Comparison of ENCODE assay signal across 23 cellular contexts in the genomic region with DNA sequence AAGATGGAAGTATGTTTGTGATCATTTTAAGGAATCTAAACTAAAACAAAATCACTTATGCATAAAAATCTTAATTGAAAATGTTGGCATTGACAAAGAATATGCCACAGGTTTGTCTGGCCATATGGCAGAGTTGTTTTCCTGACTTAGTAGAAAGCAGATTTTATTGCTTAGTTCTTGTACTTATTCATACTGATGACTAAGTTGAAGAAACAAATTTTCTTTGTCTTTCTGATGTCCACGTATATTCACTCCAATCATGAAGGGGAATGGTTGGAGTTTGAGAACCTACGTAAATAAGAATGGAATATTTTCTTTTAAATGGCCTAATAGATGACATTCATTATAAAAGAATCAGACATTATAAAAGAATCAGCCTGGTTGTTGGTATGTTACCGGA. TPM values are rescaled to one million over a fixed set of nuclear protein-coding genes. Genes with fewer than 3 reads are reported as not detected.
DNase-seq lines count a peak whose midpoint lies in the region; ATAC-seq, FAIRE-seq and TF ChIP-seq lines count a peak whose summit lies in the region.
"Had no signal": no experiment of that assay in that cellular context is flagged by ENCODE, and none has a peak within 500 bp of the region (broad histone marks: within the 10 kb centered on the region; RNA-seq: fewer than 3 reads in every experiment).

No MANE protein-coding gene starts in this region.

- H3K36me3 Mint-ChIP-seq in MCF 10A (ENCODE audit: insufficient read depth, unreplicated experiment) (no peaks in the 10 kb centered on the region), endodermal cell (ENCODE audit: low read depth) (no peaks in the 10 kb centered on the region)
- H3K36me3 Mint-ChIP-seq: CD4-positive, alpha-beta memory T cell; T-cell had no signal

- TF ChIP-seq CTCF in MCF 10A (IDR thresholded peaks at IDR 0.05; ENCODE audit: unreplicated experiment) (no peak), breast epithelium (IDR thresholded peaks at IDR 0.05) (no peak), PC-3 (conservative IDR thresholded peaks at IDR 0.05; ENCODE audit: low read depth, low read length) (no peak), endodermal cell (conservative IDR thresholded peaks at IDR 0.05) (no peak)

- H3K4me1 ChIP-seq in breast epithelium (no peaks in the 10 kb centered on the region), PC-3 (ENCODE audit: insufficient read depth, low read length) (no peaks in the 10 kb centered on the region), endodermal cell (ENCODE audit: control insufficient read depth, insufficient read depth, low read length) (peaks cover 6% of the 10 kb centered on the region)
- H3K4me1 ChIP-seq: A549; BLaER1 treated with 17β-estradiol and CSF1 and Interleukin-3, amounts not matched to agents 10 nM and 100 nM had no signal

- no peak overlapping the region for H3K27ac ChIP-seq in breast epithelium
- H3K27ac ChIP-seq in PC-3 (ENCODE audit: low read length) = no peak overlapping the region
- no peak overlapping the region for H3K27ac ChIP-seq in endodermal cell (ENCODE audit: low read depth, low read length)
- H3K27ac ChIP-seq: A549; BLaER1 treated with 17β-estradiol and CSF1 and Interleukin-3, amounts not matched to agents 10 nM and 100 nM had no signal

- no peak overlapping the region for H3K4me3 Mint-ChIP-seq in MCF 10A (ENCODE audit: unreplicated experiment)
- H3K4me3 Mint-ChIP-seq in endodermal cell = no peak overlapping the region
- H3K4me3 Mint-ChIP-seq: CD4-positive, alpha-beta memory T cell; T-cell had no signal

- WGBS in endodermal cell (ENCODE audit: insufficient coverage in 1 of 2, insufficient read length in 1 of 2), 2 experiments = 96% methylated on average over 3 of the region's 3 CpGs; no CpG with 5 or more reads in 1 of the 2 experiments

- peak; percentile 67 for ATAC-seq in PC-3
- ATAC-seq in stimulated activated naive CD8-positive, alpha-beta T cell treated with anti-CD3 and anti-CD28 coated beads, Interleukin-15, Interleukin-2, amounts not matched to agents 100 U/mL and 50 U/mL, for 24 hours = no peak
- ATAC-seq: A549, T-cell had no signal

- H3K9me2 ChIP-seq in PC-3 (replicated peaks; ENCODE audit: low read length) = no peaks in the 10 kb centered on the region

- H2AFZ ChIP-seq in PC-3 (ENCODE audit: low read length) = no peak overlapping the region

- H3K4me1 Mint-ChIP-seq in MCF 10A (ENCODE audit: insufficient read depth, unreplicated experiment) (peaks cover 21% of the 10 kb centered on the region), endodermal cell (peaks cover 38% of the 10 kb centered on the region)
- H3K4me1 Mint-ChIP-seq: CD4-positive, alpha-beta memory T cell; T-cell had no signal

- no peak for DNase-seq in MCF 10A (ENCODE audit: unreplicated experiment)
- DNase-seq in breast epithelium (ENCODE audit: low spot score in 2 of 2) = no peak
- DNase-seq in PC-3 = peak; percentile 17
- no peak for DNase-seq in endodermal cell
- no peak for DNase-seq in H7
- DNase-seq in urothelium cell line (ENCODE audit: low spot score) = no peak
- no peak for DNase-seq in stimulated activated naive CD8-positive, alpha-beta T cell treated with anti-CD3 and anti-CD28 coated beads, Interleukin-15, Interleukin-2, amounts not matched to agents 100 U/mL and 50 U/mL, for 24 hours
- DNase-seq: AML-193; CD4-positive, alpha-beta memory T cell; COR-L47; DMS79 treated with DMSO at 0.1 percent for 48 hours; GF-D8; Kasumi-1; MG63; NCI-H2081; NCI-H526; NCI-H82; Right ventricle myocardium superior; RPMI8226; T-cell had no signal

- H3K9me3 Mint-ChIP-seq in MCF 10A (ENCODE audit: unreplicated experiment) = no peaks in the 10 kb centered on the region
- no peaks in the 10 kb centered on the region for H3K9me3 Mint-ChIP-seq in endodermal cell
- H3K9me3 Mint-ChIP-seq: T-cell had no signal

- intact Hi-C loops in MCF 10A (cut with micrococcal nuclease) = no loop called here
- intact Hi-C loops in breast epithelium (cut with DNase I; ENCODE audit: low total_unique reads) = no loop called here
- intact Hi-C loops in PC-3 (cut with micrococcal nuclease) = no loop called here

- H3K27me3 ChIP-seq in breast epithelium (no peaks in the 10 kb centered on the region), PC-3 (ENCODE audit: low read length) (no peaks in the 10 kb centered on the region), endodermal cell (ENCODE audit: control insufficient read depth, insufficient read depth, low read length, poor library complexity, severe bottlenecking) (no peaks in the 10 kb centered on the region), H7 (ENCODE audit: control insufficient read depth, insufficient read depth, low read length) (no peaks in the 10 kb centered on the region)
- H3K27me3 ChIP-seq: BLaER1 treated with 17β-estradiol and CSF1 and Interleukin-3, amounts not matched to agents 10 nM and 100 nM; MG63 had no signal

- H4K20me1 ChIP-seq in PC-3 (ENCODE audit: low read length) = no peaks in the 10 kb centered on the region
- H4K20me1 ChIP-seq: BLaER1 treated with 17β-estradiol and CSF1 and Interleukin-3, amounts not matched to agents 10 nM and 100 nM had no signal

- H3K9me3 ChIP-seq in breast epithelium (no peaks in the 10 kb centered on the region), PC-3 (ENCODE audit: low read length) (no peaks in the 10 kb centered on the region), endodermal cell (ENCODE audit: control insufficient read depth, low read length) (no peaks in the 10 kb centered on the region)
- H3K9me3 ChIP-seq: A549; BLaER1 treated with 17β-estradiol and CSF1 and Interleukin-3, amounts not matched to agents 10 nM and 100 nM; MG63 had no signal

- H3K27ac Mint-ChIP-seq in MCF 10A (ENCODE audit: low read depth, unreplicated experiment) = peak overlapping the region; percentile 88
- H3K27ac Mint-ChIP-seq in endodermal cell = no peak overlapping the region
- H3K27ac Mint-ChIP-seq: CD4-positive, alpha-beta memory T cell; T-cell had no signal

- H3F3A ChIP-seq in PC-3 (ENCODE audit: low read length, unreplicated experiment) = no peaks in the 10 kb centered on the region

- BruUV-seq in MCF 10A (replicated peaks; lab: Mats Ljungman, UMichigan) (no TSS peak), PC-3 (replicated peaks; lab: Mats Ljungman, UMichigan) (no TSS peak)

- POLR2A ChIA-PET in MCF 10A (lab: Yijun Ruan, JAX) (interaction anchor here (0.9 to 1.6 kb wide), 2 partner anchors 10 to 31 kb away, joined by 3 to 7 read pairs; no protein-coding TSS in a partner anchor), PC-3 (lab: Charles Lee; ENCODE audit: unreplicated experiment) (no interaction called here)

- FAIRE-seq in urothelium cell line (lab: Jason Lieb, UNC) = no peak
- FAIRE-seq: A549, GM12891 had no signal

- H3K4me3 ChIP-seq in breast epithelium (no peak overlapping the region), PC-3 (ENCODE audit: low read length) (no peak overlapping the region), endodermal cell (ENCODE audit: low read length) (peak overlapping the region; percentile 90), H7 (ENCODE audit: insufficient read depth, low read depth, low read length) (no peak overlapping the region)
- H3K4me3 ChIP-seq: A549; BLaER1 treated with 17β-estradiol and CSF1 and Interleukin-3, amounts not matched to agents 10 nM and 100 nM; MG63 had no signal

- H3K36me3 ChIP-seq in breast epithelium (no peaks in the 10 kb centered on the region), PC-3 (ENCODE audit: low read depth, low read length) (no peaks in the 10 kb centered on the region), endodermal cell (ENCODE audit: control insufficient read depth, insufficient read depth, low read length) (peaks cover 22% of the 10 kb centered on the region), H7 (replicated peaks; ENCODE audit: control insufficient read depth, insufficient read depth, low read length) (no peaks in the 10 kb centered on the region)
- H3K36me3 ChIP-seq: BLaER1 treated with 17β-estradiol and CSF1 and Interleukin-3, amounts not matched to agents 10 nM and 100 nM; MG63 had no signal

- H3K79me2 ChIP-seq in PC-3 (ENCODE audit: low read length) = no peaks in the 10 kb centered on the region

- CTCF ChIA-PET in MCF 10A (lab: Yijun Ruan, JAX) (interaction anchor here (1.7 kb wide), 1 partner anchor 8 kb away, joined by 7 read pairs; the partner anchor contains the start of gene GPC6), PC-3 (lab: Charles Lee) (no interaction called here)

- no peak for TF ChIP-seq POLR2A in breast epithelium (IDR thresholded peaks at IDR 0.05)

- no peak overlapping the region for H3K9ac ChIP-seq in PC-3 (ENCODE audit: low read length)
- H3K9ac ChIP-seq in endodermal cell (ENCODE audit: extremely low read depth, low read length, poor library complexity, severe bottlenecking) = peak overlapping the region; percentile 98
- H3K9ac ChIP-seq: BLaER1 treated with 17β-estradiol and CSF1 and Interleukin-3, amounts not matched to agents 10 nM and 100 nM had no signal

- no peak overlapping the region for H3K4me2 ChIP-seq in PC-3 (ENCODE audit: low read length)
- H3K4me2 ChIP-seq: A549; BLaER1 treated with 17β-estradiol and CSF1 and Interleukin-3, amounts not matched to agents 10 nM and 100 nM had no signal

- H3K27me3 Mint-ChIP-seq in MCF 10A (ENCODE audit: insufficient read depth, unreplicated experiment) (no peaks in the 10 kb centered on the region), endodermal cell (ENCODE audit: insufficient read depth) (no peaks in the 10 kb centered on the region)
- H3K27me3 Mint-ChIP-seq: CD4-positive, alpha-beta memory T cell; T-cell had no signal

RNA-seq across cellular contexts. Expression of gene GPC6, which starts 8.0 kb away (rescaled TPM):
- total RNA-seq in MCF 10A (2022) (8.4 and 9.7 TPM in 2 replicates), breast epithelium (10 to 100 TPM in 1 of 3 donors, 1 to 10 TPM in 2; 3.5 to 44.0 (median 4.9) TPM), PC-3 (2014; rRNA removed) (2.9 and 3.5 TPM in 2 replicates), endodermal cell (10 to 100 TPM; 69.6 to 80.4 TPM)
- 33.2 TPM for polyA plus RNA-seq in endodermal cell (2013, experiment 1 of 2)
- 36.2 TPM for polyA plus RNA-seq in endodermal cell (2013, experiment 2 of 2)
- total RNA-seq in H7 (2014; rRNA removed; shearing (Covaris generic)) = 63.7 and 77.2 TPM in 2 replicates
- total RNA-seq: CD4-positive, alpha-beta memory T cell had no signal
- polyA plus RNA-seq: CD4-positive, alpha-beta memory T cell had no signal
